Comparison of ENCODE assay signal across 11 cellular contexts in genomic region chr3:58026598-58026997, GRCh38. TPM values are rescaled to one million over a fixed set of nuclear protein-coding genes. Genes with fewer than 3 reads are reported as not detected.
A peak's percentile ranks its signal among the peaks of the same experiment; 100 is the strongest.
DNase-seq lines count a peak whose midpoint lies in the region; ATAC-seq and TF ChIP-seq lines count a peak whose summit lies in the region.
"Had no signal": no experiment of that assay in that cellular context is flagged by ENCODE, and none has a peak within 500 bp of the region (broad histone marks: within the 10 kb centered on the region; RNA-seq: fewer than 3 reads in every experiment).

No MANE protein-coding gene starts in this region.

- no peak overlapping the region for H2AFZ ChIP-seq in SK-N-SH (ENCODE audit: low read depth)

- POLR2A ChIA-PET in SK-N-SH (lab: Yijun Ruan, JAX), result no interaction called here

- no peaks in the 10 kb centered on the region for H3K9me2 ChIP-seq in SK-N-SH

- H3K9ac ChIP-seq in SK-N-SH, result no peak overlapping the region

- H3K36me3 ChIP-seq in SK-N-SH (replicated peaks in 1 of 2; ENCODE audit: control insufficient read depth in 1 of 2, insufficient read depth in 2 of 2, low read length in 1 of 2) (no peaks in the 10 kb centered on the region), gastroesophageal sphincter (no peaks in the 10 kb centered on the region)
- no peaks in the 10 kb centered on the region for H3K36me3 ChIP-seq in effector memory CD4-positive, alpha-beta T cell (ENCODE audit: control insufficient read depth, insufficient read depth, low read length)

- H4K20me1 ChIP-seq in SK-N-SH (ENCODE audit: insufficient read depth), result peaks cover 78% of the 10 kb centered on the region

- 0 out of 2 replicates have a peak overlapping the region, but pooled peaks have one; percentile 45 for H3K4me2 ChIP-seq in SK-N-SH

- WGBS in SK-N-SH (ENCODE audit: low lambda C conversion rate), result 86% methylated on average over 7 of the region's 7 CpGs
- 42 to 70% methylated on average over 2 to 4 of the region's 7 CpGs for WGBS in gastroesophageal sphincter (ENCODE audit: low coverage in 1 of 2), 2 donors

- H3K27ac ChIP-seq in SK-N-SH (ENCODE audit: low read depth in 2 of 2, low read length in 1 of 2), result peak overlapping the region in 1 of 2 experiments; percentile 29; a peak in 2 of 4 replicates
- peak overlapping the region; percentile 66 to 87 (median 84) for H3K27ac ChIP-seq in gastroesophageal sphincter
- peak overlapping the region in 12 of 21 experiments; percentile 29 to 77 (median 60) for H3K27ac ChIP-seq in skin epidermis
- no peak overlapping the region for H3K27ac ChIP-seq in effector memory CD4-positive, alpha-beta T cell (ENCODE audit: insufficient read depth, low read length, poor library complexity, severe bottlenecking)

- CTCF ChIA-PET in SK-N-SH (lab: Yijun Ruan, JAX), result interaction anchor here (0.9 to 2.9 kb wide), 6 partner anchors 10 to 147 kb away, joined by 3 to 17 read pairs (median 4); partner anchors contain the start of gene FLNB

- H3K27me3 ChIP-seq in SK-N-SH (ENCODE audit: insufficient read depth) (no peaks in the 10 kb centered on the region), gastroesophageal sphincter (no peaks in the 10 kb centered on the region)
- H3K27me3 ChIP-seq in effector memory CD4-positive, alpha-beta T cell (replicated peaks; ENCODE audit: control insufficient read depth, insufficient read depth, low read length, poor library complexity, severe bottlenecking), result no peaks in the 10 kb centered on the region

- TF ChIP-seq POLR2A in gastroesophageal sphincter (IDR thresholded peaks at IDR 0.05), result no peak

- peak; percentile 24 for ATAC-seq in gastroesophageal sphincter
- ATAC-seq in GM18498 (IDR thresholded peaks at IDR 0.05; ENCODE audit: unreplicated experiment), result no peak
- no peak for ATAC-seq in HG03378 (IDR thresholded peaks at IDR 0.05; ENCODE audit: unreplicated experiment)

- TF ChIP-seq RAD21 in SK-N-SH (IDR thresholded peaks at IDR 0.05; ENCODE audit: low read length), result peak; percentile 49

- peak; percentile 6 for DNase-seq in NCI-H1105 treated with DMSO at 0.1 percent for 48 hours (lab: John Stamatoyannopoulos, UW)
- no peak for DNase-seq in NCI-H1105 (lab: John Stamatoyannopoulos, UW)
- DNase-seq in SK-N-SH, result no peak
- no peak for DNase-seq in effector memory CD4-positive, alpha-beta T cell
- DNase-seq: 8988T; activated CD4-positive, alpha-beta T cell treated with anti-CD3 and anti-CD28 coated beads, Interleukin-2, amount 50 U/mL, for 1 hour; occipital lobe had no signal

- TF ChIP-seq CTCF in SK-N-SH (IDR thresholded peaks at IDR 0.05), result no peak
- TF ChIP-seq CTCF in gastroesophageal sphincter (IDR thresholded peaks at IDR 0.05), result no peak

- TF ChIP-seq EP300 in SK-N-SH (IDR thresholded peaks at IDR 0.05; ENCODE audit: borderline replicate concordance in 1 of 2, low read depth in 1 of 2, low read length in 1 of 2) (no peak), gastroesophageal sphincter (IDR thresholded peaks at IDR 0.05) (no peak)

- H3K79me2 ChIP-seq in SK-N-SH (ENCODE audit: insufficient read depth), result peaks cover 100% of the 10 kb centered on the region

- no peak overlapping the region for H3K4me3 ChIP-seq in SK-N-SH (ENCODE audit: low read depth in 2 of 2, low read length in 1 of 2)
- H3K4me3 ChIP-seq in gastroesophageal sphincter, result peak overlapping the region in 1 of 2 donors; percentile 10
- H3K4me3 ChIP-seq in skin epidermis, result no peak overlapping the region
- H3K4me3 ChIP-seq in effector memory CD4-positive, alpha-beta T cell (ENCODE audit: insufficient read depth, low read depth, low read length, poor library complexity, severe bottlenecking), result no peak overlapping the region

- H3K9me3 ChIP-seq in SK-N-SH, result no peaks in the 10 kb centered on the region
- no peaks in the 10 kb centered on the region for H3K9me3 ChIP-seq in gastroesophageal sphincter
- H3K9me3 ChIP-seq in effector memory CD4-positive, alpha-beta T cell (ENCODE audit: control insufficient read depth, low read length), result no peaks in the 10 kb centered on the region

- peaks cover 27% of the 10 kb centered on the region for H3F3A ChIP-seq in SK-N-SH (replicated peaks; ENCODE audit: insufficient read depth)

- H3K4me1 ChIP-seq in SK-N-SH (ENCODE audit: control insufficient read depth in 1 of 2, insufficient read depth in 2 of 2, low read depth in 1 of 2, low read length in 1 of 2), result peaks cover 17 to 27% of the 10 kb centered on the region in 2 experiments; a peak in 2 of 4 replicates
- H3K4me1 ChIP-seq in gastroesophageal sphincter, result peaks cover 0 to 66% (median 30%) of the 10 kb centered on the region in 3 donors
- H3K4me1 ChIP-seq in effector memory CD4-positive, alpha-beta T cell (ENCODE audit: control insufficient read depth, insufficient read depth, low read length, poor library complexity, severe bottlenecking), result no peaks in the 10 kb centered on the region

TF ChIP-seq in SK-N-SH, 30 proteins besides CTCF, POLR2A, EP300 and RAD21:
- TF ChIP-seq ZBTB33 (IDR thresholded peaks at IDR 0.05; ENCODE audit: borderline replicate concordance, low read depth), result no peak
- TF ChIP-seq RCOR1 (IDR thresholded peaks at IDR 0.05; ENCODE audit: low read length), result no peak
- no peak for TF ChIP-seq EZH2phosphoT487 (IDR thresholded peaks at IDR 0.05; ENCODE audit: borderline replicate concordance, low read depth)
- no peak for TF ChIP-seq CHD2 (IDR thresholded peaks at IDR 0.05; ENCODE audit: low read length, partially characterized antibody)
- no peak for TF ChIP-seq ELF1 (IDR thresholded peaks at IDR 0.05)
- TF ChIP-seq TAF1 (IDR thresholded peaks at IDR 0.05; ENCODE audit: borderline replicate concordance, low read depth, low read length), result no peak
- no peak for TF ChIP-seq MAX (IDR thresholded peaks at IDR 0.05; ENCODE audit: low read depth)
- TF ChIP-seq RFX5 (IDR thresholded peaks at IDR 0.05; ENCODE audit: low read length), result no peak
- no peak for TF ChIP-seq SIN3A (IDR thresholded peaks at IDR 0.05; ENCODE audit: borderline replicate concordance, low read depth, low read length)
- TF ChIP-seq POLR2AphosphoS5 (IDR thresholded peaks at IDR 0.05; ENCODE audit: low read depth, low read length), result no peak
- no peak for TF ChIP-seq RXRA (IDR thresholded peaks at IDR 0.05; ENCODE audit: borderline replicate concordance, low read depth)
- no peak for TF ChIP-seq NFIC (IDR thresholded peaks at IDR 0.05; ENCODE audit: borderline replicate concordance)
- no peak for TF ChIP-seq JUND (IDR thresholded peaks at IDR 0.05)
- no peak for TF ChIP-seq SMC3 (IDR thresholded peaks at IDR 0.05; ENCODE audit: low read depth, low read length)
- TF ChIP-seq TCF12 (IDR thresholded peaks at IDR 0.05), result no peak
- TF ChIP-seq FOSL2 (IDR thresholded peaks at IDR 0.05; ENCODE audit: borderline replicate concordance, low read depth), result no peak
- TF ChIP-seq TEAD4 (IDR thresholded peaks at IDR 0.05; ENCODE audit: borderline replicate concordance, insufficient read depth), result no peak
- TF ChIP-seq, protein P1, sequence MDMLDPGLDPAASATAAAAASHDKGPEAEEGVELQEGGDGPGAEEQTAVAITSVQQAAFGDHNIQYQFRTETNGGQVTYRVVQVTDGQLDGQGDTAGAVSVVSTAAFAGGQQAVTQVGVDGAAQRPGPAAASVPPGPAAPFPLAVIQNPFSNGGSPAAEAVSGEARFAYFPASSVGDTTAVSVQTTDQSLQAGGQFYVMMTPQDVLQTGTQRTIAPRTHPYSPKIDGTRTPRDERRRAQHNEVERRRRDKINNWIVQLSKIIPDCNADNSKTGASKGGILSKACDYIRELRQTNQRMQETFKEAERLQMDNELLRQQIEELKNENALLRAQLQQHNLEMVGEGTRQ (IDR thresholded peaks at IDR 0.05; ENCODE audit: borderline replicate concordance, low read depth, low read length), result no peak
- no peak for TF ChIP-seq GATA2 (CRISPR knock-in tag; IDR thresholded peaks at IDR 0.05)

RNA-seq across cellular contexts. Expression of gene FLNB, which starts 18.4 kb away (rescaled TPM):
- polyA plus RNA-seq in SK-N-SH (2012; rRNA removed), result 115 and 127 TPM in 2 replicates
- polyA plus RNA-seq in SK-N-SH (2012; cell fraction: cytosol; rRNA removed), result 44.1 and 52.4 TPM in 2 replicates
- polyA plus RNA-seq in SK-N-SH (2012; cell fraction: nucleus; rRNA removed), result 397 and 536 TPM in 2 replicates
- total RNA-seq in gastroesophageal sphincter, result 100 to 1,000 TPM in 1 of 4 donors, 10 to 100 TPM in 3; 60.2 to 138 (median 96.2) TPM
